1 cellular context compared by ENCODE assay signal in genomic region chr15:34813446-34814190, GRCh38.
TF ChIP-seq lines count a peak whose summit lies in the region.

No MANE protein-coding gene starts in this region.

TF ChIP-seq in IMR-90, 13 proteins besides CTCF, POLR2A, EP300 and RAD21:
- no peak for TF ChIP-seq NFE2L2 (IDR thresholded peaks at IDR 0.05; ENCODE audit: low read depth, low read length)
- no peak for TF ChIP-seq FOS (IDR thresholded peaks at IDR 0.05; ENCODE audit: low read depth, low read length)
- no peak for TF ChIP-seq CHD1 (IDR thresholded peaks at IDR 0.05; ENCODE audit: low read depth, low read length)
- no peak for TF ChIP-seq RCOR1 (IDR thresholded peaks at IDR 0.05; ENCODE audit: insufficient replicate concordance, low read length)
- no peak for TF ChIP-seq CEBPB (IDR thresholded peaks at IDR 0.05; ENCODE audit: low read depth, low read length)
- TF ChIP-seq SMC3 (IDR thresholded peaks at IDR 0.05; ENCODE audit: low read depth, low read length), result no peak
- TF ChIP-seq RFX5 (IDR thresholded peaks at IDR 0.05; ENCODE audit: low read depth, low read length), result no peak
- TF ChIP-seq MXI1 (IDR thresholded peaks at IDR 0.05; ENCODE audit: borderline replicate concordance, low read depth, low read length), result no peak
- no peak for TF ChIP-seq MAFK (IDR thresholded peaks at IDR 0.05; ENCODE audit: low read depth, low read length)
- no peak for TF ChIP-seq BHLHE40 (IDR thresholded peaks at IDR 0.05; ENCODE audit: low read depth, low read length)
- no peak for TF ChIP-seq ELK1 (IDR thresholded peaks at IDR 0.05; ENCODE audit: borderline replicate concordance, low read depth, low read length)
- no peak for TF ChIP-seq USF2 (IDR thresholded peaks at IDR 0.05; ENCODE audit: low read depth, low read length)
